ENCODE assay signal across 8 cellular contexts in genomic region chr6:111764238-111765182, GRCh38.
A peak's percentile ranks its signal among the peaks of the same experiment; 100 is the strongest.
DNase-seq lines count a peak whose midpoint lies in the region; ATAC-seq, FAIRE-seq and TF ChIP-seq lines count a peak whose summit lies in the region.

No MANE protein-coding gene starts in this region.

- POLR2A ChIA-PET in GM12878 (lab: Charles Lee) (interaction anchor here (0.9 to 6.2 kb wide), 15 partner anchors 9 to 228 kb away, joined by 3 to 69 read pairs (median 5); no protein-coding TSS in a partner anchor), MCF 10A (lab: Yijun Ruan, JAX) (no interaction called here)

- H3K27ac ChIP-seq in OCI-LY3 (ENCODE audit: low read length) (no peak overlapping the region), GM12878 (ENCODE audit: control insufficient read depth, insufficient read depth) (peak overlapping the region; percentile 93)

- H3K4me3 ChIP-seq in OCI-LY3 (ENCODE audit: low read length) (no peak overlapping the region), GM12878 (peak overlapping the region; percentile 24; the same call in 1 of the 2 replicates)

- no peaks in the 10 kb centered on the region for H3K9me3 ChIP-seq in OCI-LY3 (ENCODE audit: insufficient read depth, low read length)
- H3K9me3 ChIP-seq in GM12878 (replicated peaks; ENCODE audit: control insufficient read depth, insufficient read depth, low read length): no peaks in the 10 kb centered on the region

- H3K9ac ChIP-seq in OCI-LY3 (ENCODE audit: low read length) (no peak overlapping the region), GM12878 (ENCODE audit: control insufficient read depth, insufficient read depth, low read length) (peak overlapping the region; percentile 59)

- SMC1A ChIA-PET in GM12878 (lab: Charles Lee; ENCODE audit: uncharacterized antibody, unreplicated experiment): interaction anchor here (0.6 to 6.8 kb wide), 34 partner anchors 11 to 232 kb away, joined by 3 to 156 read pairs (median 7); partner anchors contain the start of gene TRAF3IP2

- H3K36me3 ChIP-seq in OCI-LY3 (replicated peaks; ENCODE audit: low read depth, low read length): no peaks in the 10 kb centered on the region
- peaks cover 0 to 14% of the 10 kb centered on the region in 2 experiments; a peak in 2 of 4 replicates for H3K36me3 ChIP-seq in GM12878 (ENCODE audit: control insufficient read depth in 2 of 2, insufficient read depth in 2 of 2, low read length in 1 of 2)

- FAIRE-seq in GM12878 (lab: Jason Lieb, UNC): peak; percentile 86

- 56% methylated on average over 13 of the region's 13 CpGs for WGBS in GM12878 (ENCODE audit: insufficient coverage, insufficient replicate concordance, low lambda C conversion rate, missing lambda C conversion rate)

- no peaks in the 10 kb centered on the region for H3K36me3 Mint-ChIP-seq in MCF 10A (ENCODE audit: insufficient read depth, unreplicated experiment)

- BruUV-seq in GM12878 (replicated peaks; lab: Mats Ljungman, UMichigan) (TSS peak; percentile 99), MCF 10A (replicated peaks; lab: Mats Ljungman, UMichigan) (no TSS peak)

- H4K20me1 ChIP-seq in OCI-LY3 (ENCODE audit: insufficient read depth, low read length): 0 out of 2 replicates have a peak, but pooled peaks cover 3% of the 10 kb centered on the region
- H4K20me1 ChIP-seq in GM12878 (ENCODE audit: control insufficient read depth, insufficient read depth): no peaks in the 10 kb centered on the region

- 0 out of 2 replicates have a peak, but pooled peaks have one; percentile 16 for TF ChIP-seq RAD21 in GM12878 (IDR thresholded peaks at IDR 0.05; ENCODE audit: insufficient read depth, low read depth, low read length)

- ATAC-seq in GM18517 (IDR thresholded peaks at IDR 0.05; ENCODE audit: unreplicated experiment): peak; percentile 88
- peak; percentile 83 for ATAC-seq in HG02588 (IDR thresholded peaks at IDR 0.05; ENCODE audit: unreplicated experiment)
- ATAC-seq in GM12878: peak; percentile 83

- H3K9me3 Mint-ChIP-seq in MCF 10A (ENCODE audit: unreplicated experiment): no peaks in the 10 kb centered on the region

- TF ChIP-seq EP300 in GM12878 (IDR thresholded peaks at IDR 0.05; ENCODE audit: borderline replicate concordance in 1 of 2, control insufficient read depth in 1 of 2, low read depth in 2 of 2, low read length in 2 of 2): peak; percentile 74 to 89; a peak in 2 of 4 replicates

- H3K4me2 ChIP-seq in OCI-LY3 (ENCODE audit: low read length) (peak overlapping the region; percentile 59), GM12878 (ENCODE audit: control insufficient read depth, insufficient read depth) (peak overlapping the region; percentile 76)

- no peak overlapping the region for H3K27ac Mint-ChIP-seq in MCF 10A (ENCODE audit: low read depth, unreplicated experiment)

- no peak overlapping the region for H2AFZ ChIP-seq in OCI-LY3 (ENCODE audit: low read depth, low read length)
- no peak overlapping the region for H2AFZ ChIP-seq in GM12878 (ENCODE audit: control insufficient read depth, low read depth, low read length)

- in situ Hi-C loops in GM12878 (cut with MboI): no loop called here

- TF ChIP-seq CTCF in OCI-LY3 (IDR thresholded peaks at IDR 0.05; ENCODE audit: low read depth, low read length) (no peak), GM12878 (IDR thresholded peaks at IDR 0.05 in 2 of 3, conservative IDR thresholded peaks at IDR 0.05 in 1 of 3; ENCODE audit: control insufficient read depth in 2 of 3, extremely low read depth in 1 of 3, insufficient read depth in 1 of 3, low read depth in 3 of 3, low read length in 3 of 3) (no peak), MCF 10A (IDR thresholded peaks at IDR 0.05; ENCODE audit: unreplicated experiment) (no peak)

- H3K79me2 ChIP-seq in OCI-LY3 (ENCODE audit: low read length) (no peaks in the 10 kb centered on the region), GM12878 (ENCODE audit: control insufficient read depth, insufficient read depth, low read length) (peaks cover 77% of the 10 kb centered on the region)

- H3K4me1 Mint-ChIP-seq in MCF 10A (ENCODE audit: insufficient read depth, unreplicated experiment): no peaks in the 10 kb centered on the region

- intact Hi-C loops in GM12878 (cut with micrococcal nuclease; ENCODE audit: unreplicated experiment): loop anchor here (1.0 to 2.0 kb wide), 6 partner anchors 13 to 109 kb away; partner anchors contain the start of gene FYN
- intact Hi-C loops in MCF 10A (cut with micrococcal nuclease): no loop called here

- CTCF ChIA-PET in GM12878 (lab: Yijun Ruan, JAX): interaction anchor here (0.8 to 4.6 kb wide), 18 partner anchors 9 to 279 kb away, joined by 3 to 62 read pairs (median 11); no protein-coding TSS in a partner anchor
- CTCF ChIA-PET in MCF 10A (lab: Yijun Ruan, JAX): interaction anchor here (0.7 kb wide), 1 partner anchor 43 kb away, joined by 3 read pairs; no protein-coding TSS in a partner anchor

- TF ChIP-seq POLR2A in GM12878 (IDR thresholded peaks at IDR 0.05; ENCODE audit: low read depth, low read length): no peak; the same call in 1 of the 2 replicates

- H3K4me1 ChIP-seq in OCI-LY3 (ENCODE audit: low read length) (peaks cover 50% of the 10 kb centered on the region), GM12878 (ENCODE audit: control insufficient read depth, insufficient read depth, low read length) (peaks cover 88% of the 10 kb centered on the region)

- H3K4me3 Mint-ChIP-seq in MCF 10A (ENCODE audit: unreplicated experiment): no peak overlapping the region

- DNase-seq in GM12878 (ENCODE audit: low read depth, low spot score): peak; percentile 94
- peak in 2 of 3 donors; percentile 51 to 63 for DNase-seq in stimulated activated CD4-positive, alpha-beta T cell treated with anti-CD3 and anti-CD28 coated beads, Interleukin-12 subunit alpha, Interleukin-12 subunit beta, amount 100 ng/mL, for 48 hours (ENCODE audit: low read depth in 2 of 3, low spot score in 1 of 3)
- DNase-seq in DMS153 treated with DMSO at 0.1 percent for 48 hours (lab: John Stamatoyannopoulos, UW; ENCODE audit: unreplicated experiment): no peak
- DNase-seq in MCF 10A (ENCODE audit: unreplicated experiment): no peak
- DNase-seq in kidney glomerular epithelial cell (lab: John Stamatoyannopoulos, UW): no peak

- RAD21 ChIA-PET in GM12878 (lab: Charles Lee; ENCODE audit: unreplicated experiment): interaction anchor here (0.6 to 5.0 kb wide), 31 partner anchors 8 to 283 kb away, joined by 3 to 158 read pairs (median 10); no protein-coding TSS in a partner anchor

- H3K27me3 ChIP-seq in OCI-LY3 (ENCODE audit: low read depth, low read length): peaks cover 16% of the 10 kb centered on the region
- H3K27me3 ChIP-seq in GM12878 (replicated peaks in 1 of 2; ENCODE audit: control insufficient read depth in 2 of 2, insufficient read depth in 2 of 2, low read length in 1 of 2): no peaks in the 10 kb centered on the region

- H3K27me3 Mint-ChIP-seq in MCF 10A (ENCODE audit: insufficient read depth, unreplicated experiment): no peaks in the 10 kb centered on the region

TF ChIP-seq in GM12878, 131 proteins besides CTCF, POLR2A, EP300 and RAD21 (continues in another document):
- TF ChIP-seq BCL11A (IDR thresholded peaks at IDR 0.05; ENCODE audit: low read depth, low read length) (peak; percentile 85; the same call in 1 of the 2 replicates), SREBF1 (IDR thresholded peaks at IDR 0.05; ENCODE audit: low read length) (no peak), NR2F1 (conservative IDR thresholded peaks at IDR 0.05) (peak; percentile 53), NFYA (IDR thresholded peaks at IDR 0.05; ENCODE audit: borderline replicate concordance, low read depth, low read length) (no peak), CBX5 (IDR thresholded peaks at IDR 0.05; ENCODE audit: low read depth) (peak; percentile 69; the same call in 1 of the 2 replicates), SMAD1 (IDR thresholded peaks at IDR 0.05; ENCODE audit: low read depth, partially characterized antibody) (peak; percentile 94), ZZZ3 (IDR thresholded peaks at IDR 0.05; ENCODE audit: control insufficient read depth, insufficient read length, low read depth) (no peak), IRF4 (IDR thresholded peaks at IDR 0.05; ENCODE audit: low read depth, low read length) (0 out of 2 replicates have a peak, but pooled peaks have one; percentile 19), NBN (IDR thresholded peaks at IDR 0.05) (peak; percentile 81), SREBF2 (IDR thresholded peaks at IDR 0.05; ENCODE audit: low read length) (no peak), CBFB (IDR thresholded peaks at IDR 0.05; ENCODE audit: low read depth) (peak; percentile 25; the same call in 1 of the 2 replicates), GATAD2B (conservative IDR thresholded peaks at IDR 0.05; ENCODE audit: low read depth) (peak; percentile 97), IKZF2 (IDR thresholded peaks at IDR 0.05) (peak; percentile 88 to 90; a peak in 3 of 4 replicates), RELA (IDR thresholded peaks at IDR 0.05; ENCODE audit: borderline replicate concordance, partially characterized antibody) (no peak), PAX5 (IDR thresholded peaks at IDR 0.05; ENCODE audit: borderline replicate concordance, low read depth, low read length) (peak; percentile 71), RCOR1 (conservative IDR thresholded peaks at IDR 0.05; ENCODE audit: low read depth, low read length) (0 out of 2 replicates have a peak, but pooled peaks have one; percentile 48), POLR2AphosphoS2 (IDR thresholded peaks at IDR 0.05; ENCODE audit: low read depth, low read length) (no peak), RUNX3 (IDR thresholded peaks at IDR 0.05; ENCODE audit: low read length) (peak; percentile 92), RAD51 (IDR thresholded peaks at IDR 0.05) (peak; percentile 64), TCF3 (IDR thresholded peaks at IDR 0.05; ENCODE audit: borderline replicate concordance, insufficient read depth, low read depth, low read length) (no peak), YY1 (IDR thresholded peaks at IDR 0.05; ENCODE audit: low read depth, low read length) (no peak), ZNF384 (IDR thresholded peaks at IDR 0.05; ENCODE audit: borderline replicate concordance, low read depth, low read length) (peak; percentile 74; the same call in 1 of the 2 replicates), SMC3 (IDR thresholded peaks at IDR 0.05; ENCODE audit: borderline replicate concordance, low read length) (no peak), TCF7 (IDR thresholded peaks at IDR 0.05; ENCODE audit: borderline replicate concordance) (no peak), MTA3 (IDR thresholded peaks at IDR 0.05; ENCODE audit: borderline replicate concordance, low read length) (0 out of 2 replicates have a peak, but pooled peaks have one; percentile 15), RFX5 (IDR thresholded peaks at IDR 0.05; ENCODE audit: low read depth, low read length) (no peak), FOXM1 (IDR thresholded peaks at IDR 0.05; ENCODE audit: low read depth, low read length) (peak; percentile 41; the same call in 1 of the 2 replicates), ATF7 (IDR thresholded peaks at IDR 0.05; ENCODE audit: low read depth) (peak; percentile 88)

Comparison
In these comparisons a context has a peak if more than half of its experiments do, and no peak if none do; other contexts are left out.
1. DNase-seq: peak in GM12878 (single experiment) and stimulated activated CD4-positive, alpha-beta T cell treated with anti-CD3 and anti-CD28 coated beads, Interleukin-12 subunit alpha, Interleukin-12 subunit beta, amount 100 ng/mL, for 48 hours (2 of 3); none in DMS153 treated with DMSO at 0.1 percent for 48 hours (single experiment), MCF 10A (single experiment) and kidney glomerular epithelial cell (single experiment).
2. Peak in every context shown above with its lines, with median percentiles within 50 percentile points of each other: ATAC-seq.